ENCODE assay signal across 1 cellular context in genomic region chr9:89497181-89497963, GRCh38.
TF ChIP-seq lines count a peak whose summit lies in the region.

No MANE protein-coding gene starts in this region.

TF ChIP-seq in GM12878, 131 proteins besides CTCF, POLR2A, EP300 and RAD21 (continued from another document):
- no peak for TF ChIP-seq CBX3 (IDR thresholded peaks at IDR 0.05; ENCODE audit: borderline replicate concordance, low read depth)
- TF ChIP-seq LARP7 (IDR thresholded peaks at IDR 0.05): peak; percentile 14; the same call in 1 of the 2 replicates
- no peak for TF ChIP-seq RELB (IDR thresholded peaks at IDR 0.05; ENCODE audit: low read depth)
- TF ChIP-seq YY1 (IDR thresholded peaks at IDR 0.05; ENCODE audit: low read depth, low read length): peak; percentile 16; the same call in 1 of the 2 replicates
- TF ChIP-seq, protein P1, sequence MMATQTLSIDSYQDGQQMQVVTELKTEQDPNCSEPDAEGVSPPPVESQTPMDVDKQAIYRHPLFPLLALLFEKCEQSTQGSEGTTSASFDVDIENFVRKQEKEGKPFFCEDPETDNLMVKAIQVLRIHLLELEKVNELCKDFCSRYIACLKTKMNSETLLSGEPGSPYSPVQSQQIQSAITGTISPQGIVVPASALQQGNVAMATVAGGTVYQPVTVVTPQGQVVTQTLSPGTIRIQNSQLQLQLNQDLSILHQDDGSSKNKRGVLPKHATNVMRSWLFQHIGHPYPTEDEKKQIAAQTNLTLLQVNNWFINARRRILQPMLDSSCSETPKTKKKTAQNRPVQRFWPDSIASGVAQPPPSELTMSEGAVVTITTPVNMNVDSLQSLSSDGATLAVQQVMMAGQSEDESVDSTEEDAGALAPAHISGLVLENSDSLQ (IDR thresholded peaks at IDR 0.05): no peak
- TF ChIP-seq CHD1 (IDR thresholded peaks at IDR 0.05; ENCODE audit: low read depth, low read length): no peak
- TF ChIP-seq TCF12 (IDR thresholded peaks at IDR 0.05; ENCODE audit: low read depth, low read length): 0 out of 2 replicates have a peak, but pooled peaks have one; percentile 32
- TF ChIP-seq BHLHE40 (IDR thresholded peaks at IDR 0.05; ENCODE audit: borderline replicate concordance in 1 of 2, low read depth in 2 of 2, low read length in 1 of 2): no peak
- 0 out of 2 replicates have a peak, but pooled peaks have one; percentile 32 for TF ChIP-seq NR2F1 (conservative IDR thresholded peaks at IDR 0.05)
- TF ChIP-seq, protein P2, sequence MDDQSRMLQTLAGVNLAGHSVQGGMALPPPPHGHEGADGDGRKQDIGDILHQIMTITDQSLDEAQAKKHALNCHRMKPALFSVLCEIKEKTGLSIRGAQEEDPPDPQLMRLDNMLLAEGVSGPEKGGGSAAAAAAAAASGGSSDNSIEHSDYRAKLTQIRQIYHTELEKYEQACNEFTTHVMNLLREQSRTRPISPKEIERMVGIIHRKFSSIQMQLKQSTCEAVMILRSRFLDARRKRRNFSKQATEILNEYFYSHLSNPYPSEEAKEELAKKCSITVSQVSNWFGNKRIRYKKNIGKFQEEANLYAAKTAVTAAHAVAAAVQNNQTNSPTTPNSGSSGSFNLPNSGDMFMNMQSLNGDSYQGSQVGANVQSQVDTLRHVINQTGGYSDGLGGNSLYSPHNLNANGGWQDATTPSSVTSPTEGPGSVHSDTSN (IDR thresholded peaks at IDR 0.05; ENCODE audit: insufficient replicate concordance, low read depth, low read length): no peak
- TF ChIP-seq ZNF687 (IDR thresholded peaks at IDR 0.05): no peak
- no peak for TF ChIP-seq NRF1 (conservative IDR thresholded peaks at IDR 0.05; ENCODE audit: low read depth, low read length)
- TF ChIP-seq EGR1 (IDR thresholded peaks at IDR 0.05; ENCODE audit: borderline replicate concordance in 1 of 2, low read depth in 2 of 2, low read length in 2 of 2): peak in 1 of 2 experiments; percentile 51; a peak in 1 of 3 replicates
- no peak for TF ChIP-seq RELA (IDR thresholded peaks at IDR 0.05; ENCODE audit: borderline replicate concordance, partially characterized antibody)
- TF ChIP-seq HDAC6 (IDR thresholded peaks at IDR 0.05; ENCODE audit: unreplicated experiment): peak; percentile 50
- TF ChIP-seq RUNX3 (IDR thresholded peaks at IDR 0.05; ENCODE audit: low read length): peak; percentile 42; the same call in 1 of the 2 replicates
- TF ChIP-seq GATAD2B (conservative IDR thresholded peaks at IDR 0.05; ENCODE audit: low read depth): peak; percentile 67; the same call in 1 of the 2 replicates
- TF ChIP-seq KLF5 (IDR thresholded peaks at IDR 0.05; ENCODE audit: partially characterized antibody): no peak
- TF ChIP-seq SUZ12 (IDR thresholded peaks at IDR 0.05; ENCODE audit: unreplicated experiment): no peak
